ENCODE assay signal across 8 cellular contexts in genomic region chr1:180229483-180230415, GRCh38. TPM values are rescaled to one million over a fixed set of nuclear protein-coding genes. Genes with fewer than 3 reads are reported as not detected.
A peak's percentile ranks its signal among the peaks of the same experiment; 100 is the strongest.
DNase-seq lines count a peak whose midpoint lies in the region; ATAC-seq and TF ChIP-seq lines count a peak whose summit lies in the region.

TSS of gene LHX4 (plus strand) at chr1:180230264. CDS start at chr1:180230530, 266 bp downstream.

- no peak for TF ChIP-seq CTCF in coronary artery (IDR thresholded peaks at IDR 0.05)
- TF ChIP-seq CTCF in lower lobe of right lung (IDR thresholded peaks at IDR 0.05) = no peak
- no peak for TF ChIP-seq CTCF in transverse colon (IDR thresholded peaks at IDR 0.05)

- under 1% methylated on average over 88 of the region's 105 CpGs for WGBS in HUES64
- WGBS in transverse colon (ENCODE audit: low coverage in 1 of 2), 2 donors = 1% methylated on average over 64 of the region's 105 CpGs; no CpG with 5 or more reads in 1 of the 2 donors

- H3K36me3 Mint-ChIP-seq in activated naive CD4-positive, alpha-beta T cell treated with anti-CD3 and anti-CD28 coated beads for 36 hours (ENCODE audit: low read depth) = no peaks in the 10 kb centered on the region

- in situ Hi-C loops in transverse colon (cut with MboI; ENCODE audit: low pct_ligation_motif_present in 1 of 4, low pct_unique_long_range_greater_than_20kb in 1 of 4, low sequenced_read_pairs in 3 of 4) = no loop called here

- H3K27ac ChIP-seq in HUES64 (ENCODE audit: low read depth, low read length) (peak within 1 kb of the TSS; percentile 80; the same call in 1 of the 2 replicates), SJSA1 (no peak within 1 kb of the TSS), coronary artery (no peak within 1 kb of the TSS), lower lobe of right lung (no peak within 1 kb of the TSS), transverse colon (no peak within 1 kb of the TSS)

- peak within 1 kb of the TSS; percentile 51 for H3K9ac ChIP-seq in HUES64 (ENCODE audit: low read depth, low read length)

- no peak within 1 kb of the TSS for H3K27ac Mint-ChIP-seq in activated naive CD4-positive, alpha-beta T cell treated with anti-CD3 and anti-CD28 coated beads for 36 hours

- no peak for TF ChIP-seq POLR2A in transverse colon (IDR thresholded peaks at IDR 0.05)

- peaks cover 30% of the 10 kb centered on the region for H3K4me1 Mint-ChIP-seq in activated naive CD4-positive, alpha-beta T cell treated with anti-CD3 and anti-CD28 coated beads for 36 hours (ENCODE audit: low read depth)

- H3K4me3 ChIP-seq in HUES64 (ENCODE audit: low read length) (peak within 1 kb of the TSS; percentile 64), SJSA1 (peak within 1 kb of the TSS; percentile 51), coronary artery (peak within 1 kb of the TSS; percentile 72), lower lobe of right lung (peak within 1 kb of the TSS; percentile 70), transverse colon (peak within 1 kb of the TSS; percentile 43 to 84 (median 50))

- CTCF ChIA-PET in activated naive CD4-positive, alpha-beta T cell treated with anti-CD3 and anti-CD28 coated beads for 36 hours (lab: Charles Lee) = interaction anchor here (0.6 kb wide), 1 partner anchor 607 kb away, joined by 3 read pairs; no protein-coding TSS in a partner anchor

- peaks cover 11% of the 10 kb centered on the region for H3K4me1 ChIP-seq in HUES64 (ENCODE audit: insufficient read depth, low read length)
- H3K4me1 ChIP-seq in SJSA1 (replicated peaks) = peaks cover 22% of the 10 kb centered on the region
- peaks cover 51% of the 10 kb centered on the region for H3K4me1 ChIP-seq in lower lobe of right lung
- peaks cover 37 to 52% (median 45%) of the 10 kb centered on the region in 4 donors for H3K4me1 ChIP-seq in transverse colon

- peak; percentile 43 for DNase-seq in activated naive CD4-positive, alpha-beta T cell treated with anti-CD3 and anti-CD28 coated beads for 36 hours
- no peak for DNase-seq in activated naive CD4-positive, alpha-beta T cell treated with anti-CD3 and anti-CD28 coated beads, Interleukin-2, amount 50 U/mL, for 16 hours
- DNase-seq in SJSA1 (ENCODE audit: low read depth in 1 of 2, low spot score in 2 of 2) = peak; percentile 62 to 70
- no peak for DNase-seq in coronary artery (ENCODE audit: low spot score)
- DNase-seq in lower lobe of right lung = no peak
- no peak for DNase-seq in transverse colon
- no peak for DNase-seq in NCI-H187 treated with DMSO at 0.1 percent for 48 hours (lab: John Stamatoyannopoulos, UW)

- H3K9me3 Mint-ChIP-seq in activated naive CD4-positive, alpha-beta T cell treated with anti-CD3 and anti-CD28 coated beads for 36 hours = no peaks in the 10 kb centered on the region

- H3K9me3 ChIP-seq in HUES64 (ENCODE audit: insufficient read depth, low read depth, low read length) (no peaks in the 10 kb centered on the region), SJSA1 (replicated peaks) (peaks cover 5% of the 10 kb centered on the region; the same call in 1 of the 2 replicates), lower lobe of right lung (no peaks in the 10 kb centered on the region), transverse colon (no peaks in the 10 kb centered on the region)

- no peaks in the 10 kb centered on the region for H3K36me3 ChIP-seq in HUES64 (ENCODE audit: insufficient read depth, low read length)
- H3K36me3 ChIP-seq in SJSA1 = no peaks in the 10 kb centered on the region
- H3K36me3 ChIP-seq in lower lobe of right lung = no peaks in the 10 kb centered on the region
- H3K36me3 ChIP-seq in transverse colon = no peaks in the 10 kb centered on the region

- peak; percentile 51 to 56 for ATAC-seq in lower lobe of right lung

- peaks cover 66% of the 10 kb centered on the region for H3K27me3 Mint-ChIP-seq in activated naive CD4-positive, alpha-beta T cell treated with anti-CD3 and anti-CD28 coated beads for 36 hours (ENCODE audit: low read depth)

- TF ChIP-seq EP300 in transverse colon (IDR thresholded peaks at IDR 0.05; ENCODE audit: low read depth) = no peak

- H3K27me3 ChIP-seq in HUES64 (ENCODE audit: insufficient read depth, low read length) (peaks cover 94% of the 10 kb centered on the region), SJSA1 (replicated peaks) (peaks cover 43% of the 10 kb centered on the region), lower lobe of right lung (ENCODE audit: low read depth) (peaks cover 98% of the 10 kb centered on the region), transverse colon (peaks cover 100% of the 10 kb centered on the region)

- intact Hi-C loops in activated naive CD4-positive, alpha-beta T cell treated with anti-CD3 and anti-CD28 coated beads for 36 hours (cut with micrococcal nuclease) = loop anchor here (1.0 to 10.0 kb wide), 3 partner anchors 16 to 1085 kb away; partner anchors contain the start of gene TOR1AIP1
- intact Hi-C loops in lower lobe of right lung (cut with DNase I) = no loop called here
- intact Hi-C loops in transverse colon (cut with DNase I; ENCODE audit: low total_unique reads) = no loop called here

- H3K4me3 Mint-ChIP-seq in activated naive CD4-positive, alpha-beta T cell treated with anti-CD3 and anti-CD28 coated beads for 36 hours = peak within 1 kb of the TSS; percentile 68

RNA-seq across cellular contexts. Expression of gene LHX4, which starts in this region (rescaled TPM):
- total RNA-seq in activated naive CD4-positive, alpha-beta T cell treated with anti-CD3 and anti-CD28 coated beads for 36 hours = not detected
- 0.90 TPM for polyA plus RNA-seq in HUES64 (2013, experiment 1 of 2)
- 1.1 TPM for polyA plus RNA-seq in HUES64 (2013, experiment 2 of 2)
- 4.6 and 6.4 TPM in 2 replicates for total RNA-seq in SJSA1 (2014; rRNA removed; shearing (Covaris generic))
- total RNA-seq in lower lobe of right lung (not detected), transverse colon (1 to 10 TPM in 1 of 4 donors, under 1 TPM in 1, not detected in 2; 0.48 to 1.2 TPM)

Comparison
In these comparisons a context has a peak if more than half of its experiments do, and no peak if none do; other contexts are left out.
1. Peak in DNase-seq in activated naive CD4-positive, alpha-beta T cell treated with anti-CD3 and anti-CD28 coated beads for 36 hours; RNA of the gene not detected or under 1 TPM.
2. Peak in ATAC-seq and H3K4me3 ChIP-seq in lower lobe of right lung; RNA of the gene not detected or under 1 TPM.
3. DNase-seq: peak in SJSA1 (2 of 2); none in activated naive CD4-positive, alpha-beta T cell treated with anti-CD3 and anti-CD28 coated beads, Interleukin-2, amount 50 U/mL, for 16 hours (single experiment), coronary artery (single experiment), lower lobe of right lung (single experiment), transverse colon (single experiment) and NCI-H187 treated with DMSO at 0.1 percent for 48 hours (single experiment).
4. Peak in every context shown above with its lines, with median percentiles within 50 percentile points of each other: H3K4me3 ChIP-seq.